8 cellular contexts compared by ENCODE assay signal in the genomic region with DNA sequence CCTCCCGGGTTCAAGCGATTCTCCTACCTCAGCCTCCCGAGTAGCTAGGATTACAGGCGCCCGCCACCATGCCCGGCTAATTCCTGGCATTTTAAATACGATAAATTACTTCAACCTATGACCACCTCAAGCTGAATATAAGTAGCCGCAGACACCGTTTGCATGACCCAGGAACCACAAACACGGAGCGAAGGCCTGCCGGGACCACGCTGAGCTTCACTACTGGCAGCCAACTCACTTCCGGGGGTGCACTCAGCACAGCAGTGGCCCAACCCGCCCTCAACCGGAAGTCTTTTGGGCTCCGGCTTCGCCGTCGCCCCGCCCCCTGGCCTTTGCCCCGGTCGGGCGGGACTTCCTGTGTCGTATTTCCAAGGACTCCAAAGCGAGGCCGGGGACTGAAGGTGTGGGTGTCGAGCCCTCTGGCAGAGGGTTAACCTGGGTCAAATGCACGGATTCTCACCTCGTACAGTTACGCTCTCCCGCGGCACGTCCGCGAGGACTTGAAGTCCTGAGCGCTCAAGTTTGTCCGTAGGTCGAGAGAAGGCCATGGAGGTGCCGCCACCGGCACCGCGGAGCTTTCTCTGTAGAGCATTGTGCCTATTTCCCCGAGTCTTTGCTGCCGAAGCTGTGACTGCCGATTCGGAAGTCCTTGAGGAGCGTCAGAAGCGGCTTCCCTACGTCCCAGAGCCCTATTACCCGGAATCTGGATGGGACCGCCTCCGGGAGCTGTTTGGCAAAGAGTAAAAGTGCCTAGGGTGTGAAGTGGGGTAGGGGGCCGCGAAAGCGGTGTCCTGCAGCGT. TPM values are rescaled to one million over a fixed set of nuclear protein-coding genes. Genes with fewer than 3 reads are reported as not detected.
A peak's percentile ranks its signal among the peaks of the same experiment; 100 is the strongest.
DNase-seq lines count a peak whose midpoint lies in the region; ATAC-seq and TF ChIP-seq lines count a peak whose summit lies in the region.

A gene with protein sequence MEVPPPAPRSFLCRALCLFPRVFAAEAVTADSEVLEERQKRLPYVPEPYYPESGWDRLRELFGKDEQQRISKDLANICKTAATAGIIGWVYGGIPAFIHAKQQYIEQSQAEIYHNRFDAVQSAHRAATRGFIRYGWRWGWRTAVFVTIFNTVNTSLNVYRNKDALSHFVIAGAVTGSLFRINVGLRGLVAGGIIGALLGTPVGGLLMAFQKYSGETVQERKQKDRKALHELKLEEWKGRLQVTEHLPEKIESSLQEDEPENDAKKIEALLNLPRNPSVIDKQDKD (plus strand): TSS at position 360 of the 800 bp plus-strand sequence. CDS start 187 bp downstream, at position 547.

- TF ChIP-seq CTCF in GM06990 (IDR thresholded peaks at IDR 0.05; ENCODE audit: insufficient read depth, low read length, poor library complexity, severe bottlenecking) (no peak), suprapubic skin (IDR thresholded peaks at IDR 0.05) (no peak)

- H3K36me3 Mint-ChIP-seq in activated naive CD4-positive, alpha-beta T cell treated with anti-CD3 and anti-CD28 coated beads, Interleukin-2, amount 50 U/mL, for 24 hours, result no peaks in the 10 kb centered on the region

- H3K4me3 ChIP-seq in GM06990 (replicated peaks; ENCODE audit: low read depth, low read length), result peak within 1 kb of the TSS; percentile 94
- H3K4me3 ChIP-seq in suprapubic skin, result peak within 1 kb of the TSS; percentile 76

- H3K27ac ChIP-seq in suprapubic skin, result peak within 1 kb of the TSS; percentile 90

- no peak for TF ChIP-seq EP300 in suprapubic skin (IDR thresholded peaks at IDR 0.05)

- no peaks in the 10 kb centered on the region for H3K9me3 Mint-ChIP-seq in activated naive CD4-positive, alpha-beta T cell treated with anti-CD3 and anti-CD28 coated beads, Interleukin-2, amount 50 U/mL, for 24 hours

- H3K27ac Mint-ChIP-seq in activated naive CD4-positive, alpha-beta T cell treated with anti-CD3 and anti-CD28 coated beads, Interleukin-2, amount 50 U/mL, for 24 hours, result peak within 1 kb of the TSS; percentile 99

- H3K27me3 Mint-ChIP-seq in activated naive CD4-positive, alpha-beta T cell treated with anti-CD3 and anti-CD28 coated beads, Interleukin-2, amount 50 U/mL, for 24 hours, result no peaks in the 10 kb centered on the region

- H3K36me3 ChIP-seq in GM06990 (ENCODE audit: control insufficient read depth, insufficient read depth, low read length) (peaks cover 2% of the 10 kb centered on the region), suprapubic skin (peaks cover 4% of the 10 kb centered on the region)

- no peaks in the 10 kb centered on the region for H3K9me3 ChIP-seq in suprapubic skin

- WGBS in suprapubic skin, result under 1% methylated on average over 29 of the region's 57 CpGs

- H3K4me1 ChIP-seq in suprapubic skin, result peaks cover 41% of the 10 kb centered on the region

- peak within 1 kb of the TSS; percentile 100 for H3K4me3 Mint-ChIP-seq in activated naive CD4-positive, alpha-beta T cell treated with anti-CD3 and anti-CD28 coated beads, Interleukin-2, amount 50 U/mL, for 24 hours

- peaks cover 37% of the 10 kb centered on the region for H3K4me1 Mint-ChIP-seq in activated naive CD4-positive, alpha-beta T cell treated with anti-CD3 and anti-CD28 coated beads, Interleukin-2, amount 50 U/mL, for 24 hours

- DNase-seq in GM06990 (ENCODE audit: extremely low read depth, insufficient read length) (peak; percentile 99), NCI-H1092 (lab: John Stamatoyannopoulos, UW) (peak; percentile 96), globus pallidus (ENCODE audit: low spot score) (peak; percentile 98), nucleus accumbens (lab: John Stamatoyannopoulos, UW) (peak; percentile 67 to 99 (median 96)), suprapubic skin (ENCODE audit: low spot score in 2 of 2) (peak; percentile 97 to 98)

- H3K27me3 ChIP-seq in GM06990 (replicated peaks; ENCODE audit: control insufficient read depth, insufficient read depth, low read length), result no peaks in the 10 kb centered on the region
- no peaks in the 10 kb centered on the region for H3K27me3 ChIP-seq in suprapubic skin

- peak; percentile 42 to 85 for TF ChIP-seq POLR2A in suprapubic skin (IDR thresholded peaks at IDR 0.05)

- ATAC-seq in HG02588 (IDR thresholded peaks at IDR 0.05; ENCODE audit: unreplicated experiment) (peak; percentile 98), SK-N-SH treated with all-trans-retinoic acid at 6 μM for 48 hours (peak; percentile 97)

TF ChIP-seq in SK-N-SH treated with all-trans-retinoic acid at 6 μM for 48 hours, 23 proteins besides CTCF, POLR2A, EP300 and RAD21 (continues in another document):
- no peak for TF ChIP-seq BACH2 (CRISPR knock-in tag; IDR thresholded peaks at IDR 0.05; ENCODE audit: borderline replicate concordance)
- TF ChIP-seq ARNTL (CRISPR knock-in tag; IDR thresholded peaks at IDR 0.05; ENCODE audit: borderline replicate concordance, low read depth), result no peak
- TF ChIP-seq, protein P1, sequence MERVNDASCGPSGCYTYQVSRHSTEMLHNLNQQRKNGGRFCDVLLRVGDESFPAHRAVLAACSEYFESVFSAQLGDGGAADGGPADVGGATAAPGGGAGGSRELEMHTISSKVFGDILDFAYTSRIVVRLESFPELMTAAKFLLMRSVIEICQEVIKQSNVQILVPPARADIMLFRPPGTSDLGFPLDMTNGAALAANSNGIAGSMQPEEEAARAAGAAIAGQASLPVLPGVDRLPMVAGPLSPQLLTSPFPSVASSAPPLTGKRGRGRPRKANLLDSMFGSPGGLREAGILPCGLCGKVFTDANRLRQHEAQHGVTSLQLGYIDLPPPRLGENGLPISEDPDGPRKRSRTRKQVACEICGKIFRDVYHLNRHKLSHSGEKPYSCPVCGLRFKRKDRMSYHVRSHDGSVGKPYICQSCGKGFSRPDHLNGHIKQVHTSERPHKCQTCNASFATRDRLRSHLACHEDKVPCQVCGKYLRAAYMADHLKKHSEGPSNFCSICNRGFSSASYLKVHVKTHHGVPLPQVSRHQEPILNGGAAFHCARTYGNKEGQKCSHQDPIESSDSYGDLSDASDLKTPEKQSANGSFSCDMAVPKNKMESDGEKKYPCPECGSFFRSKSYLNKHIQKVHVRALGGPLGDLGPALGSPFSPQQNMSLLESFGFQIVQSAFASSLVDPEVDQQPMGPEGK (CRISPR knock-in tag; IDR thresholded peaks at IDR 0.05; ENCODE audit: borderline replicate concordance), result peak; percentile 56; the same call in 1 of the 2 replicates
- no peak for TF ChIP-seq SNAI2 (CRISPR knock-in tag; IDR thresholded peaks at IDR 0.05)
- TF ChIP-seq RARB (CRISPR knock-in tag; IDR thresholded peaks at IDR 0.05), result no peak
- no peak for TF ChIP-seq CSRNP3 (CRISPR knock-in tag; IDR thresholded peaks at IDR 0.05)
- TF ChIP-seq ZNF70 (CRISPR knock-in tag; IDR thresholded peaks at IDR 0.05), result no peak
- no peak for TF ChIP-seq CSDC2 (CRISPR knock-in tag; IDR thresholded peaks at IDR 0.05)
- TF ChIP-seq ISL1 (CRISPR knock-in tag; IDR thresholded peaks at IDR 0.05), result no peak
- no peak for TF ChIP-seq TCF4 (CRISPR knock-in tag; IDR thresholded peaks at IDR 0.05; ENCODE audit: borderline replicate concordance)
- no peak for TF ChIP-seq TSHZ2 (CRISPR knock-in tag; IDR thresholded peaks at IDR 0.05)
- 0 out of 2 replicates have a peak, but pooled peaks have one; percentile 23 for TF ChIP-seq ZFP3 (CRISPR knock-in tag; IDR thresholded peaks at IDR 0.05)
- no peak for TF ChIP-seq PPARA (CRISPR knock-in tag; IDR thresholded peaks at IDR 0.05; ENCODE audit: borderline replicate concordance)

RNA-seq across cellular contexts. Expression of the gene that starts here (rescaled TPM):
- 10 to 100 TPM; 41.6 to 55.7 (median 46.2) TPM for total RNA-seq in suprapubic skin

Comparison
In these comparisons a context has a peak if more than half of its experiments do, and no peak if none do; other contexts are left out.
1. Peak in every context shown above with its lines: DNase-seq, ATAC-seq, H3K4me3 ChIP-seq and H3K27ac ChIP-seq.